In genomic region chr1:101002551-101002950, GRCh38 we compare ENCODE assay signal across 10 cellular contexts. TPM values are rescaled to one million over a fixed set of nuclear protein-coding genes. Genes with fewer than 3 reads are reported as not detected.
A peak's percentile ranks its signal among the peaks of the same experiment; 100 is the strongest.
DNase-seq lines count a peak whose midpoint lies in the region; ATAC-seq and TF ChIP-seq lines count a peak whose summit lies in the region.
"Had no signal": no experiment of that assay in that cellular context is flagged by ENCODE, and none has a peak within 500 bp of the region (broad histone marks: within the 10 kb centered on the region; RNA-seq: fewer than 3 reads in every experiment).

No MANE protein-coding gene starts in this region.

- H3K36me3 Mint-ChIP-seq in activated naive CD4-positive, alpha-beta T cell treated with anti-CD3 and anti-CD28 coated beads, Interleukin-2, amount 50 U/mL, for 24 hours = peaks cover 23% of the 10 kb centered on the region

- no peaks in the 10 kb centered on the region for H3K27me3 Mint-ChIP-seq in activated naive CD4-positive, alpha-beta T cell treated with anti-CD3 and anti-CD28 coated beads, Interleukin-2, amount 50 U/mL, for 24 hours

- H3K9me3 Mint-ChIP-seq in activated naive CD4-positive, alpha-beta T cell treated with anti-CD3 and anti-CD28 coated beads, Interleukin-2, amount 50 U/mL, for 24 hours = peaks cover 5% of the 10 kb centered on the region
- H3K9me3 Mint-ChIP-seq: neural crest cell had no signal

- ATAC-seq in upper lobe of left lung (ENCODE audit: low FRiP score in 2 of 2) (peak; percentile 45 to 51), left colon (no peak)

- peak overlapping the region; percentile 23 for H3K27ac Mint-ChIP-seq in activated naive CD4-positive, alpha-beta T cell treated with anti-CD3 and anti-CD28 coated beads, Interleukin-2, amount 50 U/mL, for 24 hours

- H3K4me3 Mint-ChIP-seq in activated naive CD4-positive, alpha-beta T cell treated with anti-CD3 and anti-CD28 coated beads, Interleukin-2, amount 50 U/mL, for 24 hours = peak overlapping the region; percentile 55
- H3K4me3 Mint-ChIP-seq: neural crest cell had no signal

- intact Hi-C loops in esophagus muscularis mucosa (cut with DNase I) (no loop called here), left colon (cut with DNase I, micrococcal nuclease) (no loop called here)

- H3K4me3 ChIP-seq in esophagus muscularis mucosa (no peak overlapping the region), upper lobe of left lung (no peak overlapping the region)

- TF ChIP-seq CTCF in esophagus muscularis mucosa (IDR thresholded peaks at IDR 0.05) (no peak), upper lobe of left lung (IDR thresholded peaks at IDR 0.05) (no peak)

- H3K27me3 ChIP-seq in esophagus muscularis mucosa = no peaks in the 10 kb centered on the region
- H3K27me3 ChIP-seq in upper lobe of left lung = no peaks in the 10 kb centered on the region

- no peak for DNase-seq in activated naive CD4-positive, alpha-beta T cell (lab: John Stamatoyannopoulos, UW)
- DNase-seq in NOMO-1 treated with DMSO at 0.1 percent for 48 hours (lab: John Stamatoyannopoulos, UW; ENCODE audit: unreplicated experiment) (peak; percentile 87), esophagus muscularis mucosa (ENCODE audit: extremely low spot score) (no peak), upper lobe of left lung (no peak), left colon (no peak), NCI-H128 (lab: John Stamatoyannopoulos, UW; ENCODE audit: unreplicated experiment) (no peak), NCI-H2196 (lab: John Stamatoyannopoulos, UW; ENCODE audit: unreplicated experiment) (no peak)
- DNase-seq: NCI-H1436 had no signal

- TF ChIP-seq EP300 in esophagus muscularis mucosa (IDR thresholded peaks at IDR 0.05) (no peak), upper lobe of left lung (IDR thresholded peaks at IDR 0.05) (no peak)

- H3K36me3 ChIP-seq in esophagus muscularis mucosa (peaks cover 0 to 23% (median 9%) of the 10 kb centered on the region in 4 donors), upper lobe of left lung (no peaks in the 10 kb centered on the region)

- H3K4me1 Mint-ChIP-seq in activated naive CD4-positive, alpha-beta T cell treated with anti-CD3 and anti-CD28 coated beads, Interleukin-2, amount 50 U/mL, for 24 hours = peaks cover 73% of the 10 kb centered on the region

- TF ChIP-seq POLR2A in esophagus muscularis mucosa (IDR thresholded peaks at IDR 0.05; ENCODE audit: low read depth) (no peak), upper lobe of left lung (IDR thresholded peaks at IDR 0.05) (no peak)

- peaks cover 15 to 50% (median 34%) of the 10 kb centered on the region in 4 donors for H3K4me1 ChIP-seq in esophagus muscularis mucosa
- H3K4me1 ChIP-seq in upper lobe of left lung = peaks cover 28 to 40% (median 35%) of the 10 kb centered on the region in 4 donors

- H3K27ac ChIP-seq in esophagus muscularis mucosa (replicated peaks in 1 of 4) (peak overlapping the region in 3 of 4 donors; percentile 4 to 28 (median 7)), upper lobe of left lung (peak overlapping the region; percentile 0 to 76 (median 52))

- 47% methylated on average over 2 of the region's 2 CpGs for WGBS in esophagus muscularis mucosa
- WGBS in upper lobe of left lung, 2 donors = 14 to 35% methylated on average over 2 of the region's 2 CpGs

- H3K9me3 ChIP-seq in esophagus muscularis mucosa = no peaks in the 10 kb centered on the region
- no peaks in the 10 kb centered on the region for H3K9me3 ChIP-seq in upper lobe of left lung

RNA-seq across cellular contexts. Expression of gene DPH5, which starts 23.0 kb away (rescaled TPM):
- total RNA-seq in esophagus muscularis mucosa (10 to 100 TPM; 12.5 to 18.1 (median 15.1) TPM), upper lobe of left lung (10 to 100 TPM; 14.8 to 25.2 (median 21.5) TPM), left colon (10 to 100 TPM; 16.7 to 19.0 TPM)
